In the genomic region with DNA sequence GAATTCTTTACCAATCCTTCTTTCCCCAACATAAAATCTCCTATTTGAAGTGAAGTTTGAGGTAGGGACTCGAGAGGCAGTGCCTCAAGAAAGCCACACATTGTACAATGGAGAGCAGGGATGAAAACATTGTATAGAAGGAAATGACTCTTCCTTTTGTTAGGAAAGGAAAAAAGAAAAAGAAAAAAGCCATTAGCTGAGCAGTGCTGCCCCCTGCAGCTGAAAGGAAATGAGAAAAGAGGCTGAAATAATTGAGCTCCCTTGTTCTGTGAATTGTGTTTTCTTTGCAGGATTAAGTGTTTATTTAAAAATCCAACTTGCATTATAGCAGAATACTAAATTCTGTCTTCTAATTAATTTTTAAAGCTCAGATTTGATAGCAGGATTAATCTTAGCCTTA, we compare ENCODE assay signal across 8 cellular contexts.
DNase-seq lines count a peak whose midpoint lies in the region; ATAC-seq and TF ChIP-seq lines count a peak whose summit lies in the region.

No MANE protein-coding gene starts in this region.

- H3K4me3 Mint-ChIP-seq in activated naive CD8-positive, alpha-beta T cell treated with anti-CD3 and anti-CD28 coated beads for 36 hours = no peak overlapping the region

- H3K4me2 ChIP-seq in osteoblast (ENCODE audit: insufficient read depth, low read length) (no peak overlapping the region), MM.1S (ENCODE audit: low read depth, low read length) (no peak overlapping the region)

- no peak overlapping the region for H3K27ac Mint-ChIP-seq in activated naive CD8-positive, alpha-beta T cell treated with anti-CD3 and anti-CD28 coated beads for 36 hours

- H3F3A ChIP-seq in MM.1S (ENCODE audit: insufficient read depth, low read length) = no peaks in the 10 kb centered on the region

- no peaks in the 10 kb centered on the region for H3K36me3 Mint-ChIP-seq in activated naive CD8-positive, alpha-beta T cell treated with anti-CD3 and anti-CD28 coated beads for 36 hours

- H3K9ac ChIP-seq in MM.1S (ENCODE audit: low read length) = no peak overlapping the region

- H3K4me1 Mint-ChIP-seq in activated naive CD8-positive, alpha-beta T cell treated with anti-CD3 and anti-CD28 coated beads for 36 hours = no peaks in the 10 kb centered on the region

- H3K9me3 ChIP-seq in osteoblast (ENCODE audit: low read depth, low read length) (no peaks in the 10 kb centered on the region), MM.1S (replicated peaks; ENCODE audit: insufficient read depth, low read length) (no peaks in the 10 kb centered on the region)

- TF ChIP-seq CTCF in GM06990 (IDR thresholded peaks at IDR 0.05; ENCODE audit: insufficient read depth, low read length, poor library complexity, severe bottlenecking) (peak; percentile 38), osteoblast (IDR thresholded peaks at IDR 0.05; ENCODE audit: extremely low read depth, low read depth, low read length) (peak; percentile 73), MM.1S (IDR thresholded peaks at IDR 0.05; ENCODE audit: low read length) (no peak)

- H3K36me3 ChIP-seq in GM06990 (ENCODE audit: control insufficient read depth, insufficient read depth, low read length) = no peaks in the 10 kb centered on the region
- H3K36me3 ChIP-seq in osteoblast (ENCODE audit: insufficient read depth, low read length) = no peaks in the 10 kb centered on the region
- no peaks in the 10 kb centered on the region for H3K36me3 ChIP-seq in MM.1S (replicated peaks; ENCODE audit: insufficient read depth, low read length)

- H3K79me2 ChIP-seq in osteoblast (ENCODE audit: insufficient read depth, low read length) (no peaks in the 10 kb centered on the region), MM.1S (ENCODE audit: low read length) (no peaks in the 10 kb centered on the region)

- H3K27me3 ChIP-seq in GM06990 (replicated peaks; ENCODE audit: control insufficient read depth, insufficient read depth, low read length) = no peaks in the 10 kb centered on the region; the same call in 1 of the 2 replicates
- H3K27me3 ChIP-seq in osteoblast (ENCODE audit: insufficient read depth, low read length) = no peaks in the 10 kb centered on the region
- H3K27me3 ChIP-seq in MM.1S (replicated peaks; ENCODE audit: insufficient read depth, low read length) = no peaks in the 10 kb centered on the region

- no peaks in the 10 kb centered on the region for H3K9me2 ChIP-seq in MM.1S (replicated peaks; ENCODE audit: insufficient read depth, low read length)

- no peak overlapping the region for H2AFZ ChIP-seq in osteoblast (ENCODE audit: low read length)
- H2AFZ ChIP-seq in MM.1S (ENCODE audit: low read length) = no peak overlapping the region

- H3K4me3 ChIP-seq in GM06990 (replicated peaks; ENCODE audit: low read depth, low read length) = no peak overlapping the region
- H3K4me3 ChIP-seq in osteoblast (ENCODE audit: insufficient read depth, low read length) = no peak overlapping the region
- H3K4me3 ChIP-seq in MM.1S (ENCODE audit: low read length) = no peak overlapping the region

- H3K9me3 Mint-ChIP-seq in activated naive CD8-positive, alpha-beta T cell treated with anti-CD3 and anti-CD28 coated beads for 36 hours = no peaks in the 10 kb centered on the region

- DNase-seq in GM06990 (ENCODE audit: extremely low read depth, insufficient read length) (no peak), NCI-H2029 (lab: John Stamatoyannopoulos, UW) (peak; percentile 23), cerebellar cortex (ENCODE audit: low spot score) (peak; percentile 12), osteoblast (ENCODE audit: insufficient read length, low spot score, missing footprints) (peak; percentile 87), MM.1S (no peak)
- no peak for DNase-seq in activated naive CD8-positive, alpha-beta T cell treated with anti-CD3 and anti-CD28 coated beads for 36 hours

- peaks cover 30% of the 10 kb centered on the region for H3K27me3 Mint-ChIP-seq in activated naive CD8-positive, alpha-beta T cell treated with anti-CD3 and anti-CD28 coated beads for 36 hours

- H4K20me1 ChIP-seq in osteoblast (ENCODE audit: insufficient read depth, low read length) (no peaks in the 10 kb centered on the region), MM.1S (ENCODE audit: insufficient read depth, low read length) (no peaks in the 10 kb centered on the region)

- no peak for ATAC-seq in HG02798 (IDR thresholded peaks at IDR 0.05; ENCODE audit: poor library complexity, unreplicated experiment)
- ATAC-seq in HG03571 (IDR thresholded peaks at IDR 0.05; ENCODE audit: unreplicated experiment) = no peak

- H3K4me1 ChIP-seq in osteoblast (ENCODE audit: insufficient read depth, low read length) = no peaks in the 10 kb centered on the region
- H3K4me1 ChIP-seq in MM.1S (ENCODE audit: low read length) = no peaks in the 10 kb centered on the region

- H3K27ac ChIP-seq in osteoblast (ENCODE audit: low read depth, low read length) = no peak overlapping the region
- no peak overlapping the region for H3K27ac ChIP-seq in MM.1S (ENCODE audit: low read length)

Comparison
In these comparisons a context has a peak if more than half of its experiments do, and no peak if none do; other contexts are left out.
1. DNase-seq: peak in NCI-H2029 (single experiment), cerebellar cortex (single experiment) and osteoblast (single experiment); none in GM06990 (single experiment), MM.1S (single experiment) and activated naive CD8-positive, alpha-beta T cell treated with anti-CD3 and anti-CD28 coated beads for 36 hours (single experiment).